ENCODE assay signal across 2 cellular contexts in the genomic region with DNA sequence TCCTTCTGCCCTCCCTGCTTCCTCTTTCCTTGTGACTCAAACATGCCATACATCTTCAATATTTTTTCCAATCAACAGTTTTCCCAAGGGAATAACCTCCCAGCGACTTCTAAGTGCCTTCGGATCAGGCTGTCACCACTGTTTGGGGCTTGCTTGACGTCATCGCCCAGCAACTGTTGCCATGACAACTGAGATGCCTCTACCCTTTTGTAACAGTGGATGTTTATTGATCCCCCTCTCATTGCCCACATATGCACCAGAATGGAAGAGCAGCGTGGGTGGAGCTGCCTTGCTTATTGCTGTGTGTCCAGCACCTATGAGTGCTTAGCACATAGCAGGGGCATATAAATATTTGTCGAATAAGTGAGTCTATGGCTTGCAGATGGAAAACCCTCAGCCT.
TF ChIP-seq lines count a peak whose summit lies in the region.

No MANE protein-coding gene starts in this region.

TF ChIP-seq in GM23338, 12 proteins besides CTCF, POLR2A, EP300 and RAD21:
- TF ChIP-seq CREB1 (CRISPR knock-in tag; IDR thresholded peaks at IDR 0.05; ENCODE audit: low read depth) (peak; percentile 29; the same call in 1 of the 2 replicates), POLR2AphosphoS5 (IDR thresholded peaks at IDR 0.05; ENCODE audit: low read depth) (no peak), NANOG (IDR thresholded peaks at IDR 0.05; ENCODE audit: borderline replicate concordance) (no peak), ZNF114 (CRISPR knock-in tag; IDR thresholded peaks at IDR 0.05) (no peak), STAT1 (IDR thresholded peaks at IDR 0.05; ENCODE audit: unreplicated experiment) (no peak)
- TF ChIP-seq, protein P1, sequence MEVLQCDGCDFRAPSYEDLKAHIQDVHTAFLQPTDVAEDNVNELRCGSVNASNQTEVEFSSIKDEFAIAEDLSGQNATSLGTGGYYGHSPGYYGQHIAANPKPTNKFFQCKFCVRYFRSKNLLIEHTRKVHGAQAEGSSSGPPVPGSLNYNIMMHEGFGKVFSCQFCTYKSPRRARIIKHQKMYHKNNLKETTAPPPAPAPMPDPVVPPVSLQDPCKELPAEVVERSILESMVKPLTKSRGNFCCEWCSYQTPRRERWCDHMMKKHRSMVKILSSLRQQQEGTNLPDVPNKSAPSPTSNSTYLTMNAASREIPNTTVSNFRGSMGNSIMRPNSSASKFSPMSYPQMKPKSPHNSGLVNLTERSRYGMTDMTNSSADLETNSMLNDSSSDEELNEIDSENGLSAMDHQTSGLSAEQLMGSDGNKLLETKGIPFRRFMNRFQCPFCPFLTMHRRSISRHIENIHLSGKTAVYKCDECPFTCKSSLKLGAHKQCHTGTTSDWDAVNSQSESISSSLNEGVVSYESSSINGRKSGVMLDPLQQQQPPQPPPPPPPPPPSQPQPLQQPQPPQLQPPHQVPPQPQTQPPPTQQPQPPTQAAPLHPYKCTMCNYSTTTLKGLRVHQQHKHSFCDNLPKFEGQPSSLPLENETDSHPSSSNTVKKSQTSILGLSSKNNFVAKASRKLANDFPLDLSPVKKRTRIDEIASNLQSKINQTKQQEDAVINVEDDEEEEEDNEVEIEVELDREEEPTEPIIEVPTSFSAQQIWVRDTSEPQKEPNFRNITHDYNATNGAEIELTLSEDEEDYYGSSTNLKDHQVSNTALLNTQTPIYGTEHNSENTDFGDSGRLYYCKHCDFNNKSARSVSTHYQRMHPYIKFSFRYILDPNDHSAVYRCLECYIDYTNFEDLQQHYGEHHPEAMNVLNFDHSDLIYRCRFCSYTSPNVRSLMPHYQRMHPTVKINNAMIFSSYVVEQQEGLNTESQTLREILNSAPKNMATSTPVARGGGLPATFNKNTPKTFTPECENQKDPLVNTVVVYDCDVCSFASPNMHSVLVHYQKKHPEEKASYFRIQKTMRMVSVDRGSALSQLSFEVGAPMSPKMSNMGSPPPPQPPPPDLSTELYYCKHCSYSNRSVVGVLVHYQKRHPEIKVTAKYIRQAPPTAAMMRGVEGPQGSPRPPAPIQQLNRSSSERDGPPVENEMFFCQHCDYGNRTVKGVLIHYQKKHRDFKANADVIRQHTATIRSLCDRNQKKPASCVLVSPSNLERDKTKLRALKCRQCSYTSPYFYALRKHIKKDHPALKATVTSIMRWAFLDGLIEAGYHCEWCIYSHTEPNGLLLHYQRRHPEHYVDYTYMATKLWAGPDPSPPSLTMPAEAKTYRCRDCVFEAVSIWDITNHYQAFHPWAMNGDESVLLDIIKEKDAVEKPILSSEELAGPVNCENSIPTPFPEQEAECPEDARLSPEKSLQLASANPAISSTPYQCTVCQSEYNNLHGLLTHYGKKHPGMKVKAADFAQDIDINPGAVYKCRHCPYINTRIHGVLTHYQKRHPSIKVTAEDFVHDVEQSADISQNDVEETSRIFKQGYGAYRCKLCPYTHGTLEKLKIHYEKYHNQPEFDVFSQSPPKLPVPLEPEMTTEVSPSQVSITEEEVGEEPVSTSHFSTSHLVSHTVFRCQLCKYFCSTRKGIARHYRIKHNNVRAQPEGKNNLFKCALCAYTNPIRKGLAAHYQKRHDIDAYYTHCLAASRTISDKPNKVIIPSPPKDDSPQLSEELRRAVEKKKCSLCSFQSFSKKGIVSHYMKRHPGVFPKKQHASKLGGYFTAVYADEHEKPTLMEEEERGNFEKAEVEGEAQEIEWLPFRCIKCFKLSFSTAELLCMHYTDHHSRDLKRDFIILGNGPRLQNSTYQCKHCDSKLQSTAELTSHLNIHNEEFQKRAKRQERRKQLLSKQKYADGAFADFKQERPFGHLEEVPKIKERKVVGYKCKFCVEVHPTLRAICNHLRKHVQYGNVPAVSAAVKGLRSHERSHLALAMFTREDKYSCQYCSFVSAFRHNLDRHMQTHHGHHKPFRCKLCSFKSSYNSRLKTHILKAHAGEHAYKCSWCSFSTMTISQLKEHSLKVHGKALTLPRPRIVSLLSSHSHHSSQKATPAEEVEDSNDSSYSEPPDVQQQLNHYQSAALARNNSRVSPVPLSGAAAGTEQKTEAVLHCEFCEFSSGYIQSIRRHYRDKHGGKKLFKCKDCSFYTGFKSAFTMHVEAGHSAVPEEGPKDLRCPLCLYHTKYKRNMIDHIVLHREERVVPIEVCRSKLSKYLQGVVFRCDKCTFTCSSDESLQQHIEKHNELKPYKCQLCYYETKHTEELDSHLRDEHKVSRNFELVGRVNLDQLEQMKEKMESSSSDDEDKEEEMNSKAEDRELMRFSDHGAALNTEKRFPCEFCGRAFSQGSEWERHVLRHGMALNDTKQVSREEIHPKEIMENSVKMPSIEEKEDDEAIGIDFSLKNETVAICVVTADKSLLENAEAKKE (CRISPR knock-in tag; IDR thresholded peaks at IDR 0.05): no peak
- TF ChIP-seq, protein P2, sequence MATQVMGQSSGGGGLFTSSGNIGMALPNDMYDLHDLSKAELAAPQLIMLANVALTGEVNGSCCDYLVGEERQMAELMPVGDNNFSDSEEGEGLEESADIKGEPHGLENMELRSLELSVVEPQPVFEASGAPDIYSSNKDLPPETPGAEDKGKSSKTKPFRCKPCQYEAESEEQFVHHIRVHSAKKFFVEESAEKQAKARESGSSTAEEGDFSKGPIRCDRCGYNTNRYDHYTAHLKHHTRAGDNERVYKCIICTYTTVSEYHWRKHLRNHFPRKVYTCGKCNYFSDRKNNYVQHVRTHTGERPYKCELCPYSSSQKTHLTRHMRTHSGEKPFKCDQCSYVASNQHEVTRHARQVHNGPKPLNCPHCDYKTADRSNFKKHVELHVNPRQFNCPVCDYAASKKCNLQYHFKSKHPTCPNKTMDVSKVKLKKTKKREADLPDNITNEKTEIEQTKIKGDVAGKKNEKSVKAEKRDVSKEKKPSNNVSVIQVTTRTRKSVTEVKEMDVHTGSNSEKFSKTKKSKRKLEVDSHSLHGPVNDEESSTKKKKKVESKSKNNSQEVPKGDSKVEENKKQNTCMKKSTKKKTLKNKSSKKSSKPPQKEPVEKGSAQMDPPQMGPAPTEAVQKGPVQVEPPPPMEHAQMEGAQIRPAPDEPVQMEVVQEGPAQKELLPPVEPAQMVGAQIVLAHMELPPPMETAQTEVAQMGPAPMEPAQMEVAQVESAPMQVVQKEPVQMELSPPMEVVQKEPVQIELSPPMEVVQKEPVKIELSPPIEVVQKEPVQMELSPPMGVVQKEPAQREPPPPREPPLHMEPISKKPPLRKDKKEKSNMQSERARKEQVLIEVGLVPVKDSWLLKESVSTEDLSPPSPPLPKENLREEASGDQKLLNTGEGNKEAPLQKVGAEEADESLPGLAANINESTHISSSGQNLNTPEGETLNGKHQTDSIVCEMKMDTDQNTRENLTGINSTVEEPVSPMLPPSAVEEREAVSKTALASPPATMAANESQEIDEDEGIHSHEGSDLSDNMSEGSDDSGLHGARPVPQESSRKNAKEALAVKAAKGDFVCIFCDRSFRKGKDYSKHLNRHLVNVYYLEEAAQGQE (IDR thresholded peaks at IDR 0.05; ENCODE audit: unreplicated experiment): no peak

TF ChIP-seq in K562, 482 proteins besides CTCF, POLR2A, EP300 and RAD21:
- TF ChIP-seq RFX1 (IDR thresholded peaks at IDR 0.05) (peak; percentile 88), CSDE1 (IDR thresholded peaks at IDR 0.05) (0 out of 4 replicates have a peak, but pooled peaks of 1 of the 2 experiments have one; percentile 27), MTA2 (IDR thresholded peaks at IDR 0.05; ENCODE audit: low read depth) (no peak), MYNN (IDR thresholded peaks at IDR 0.05) (0 out of 2 replicates have a peak, but pooled peaks have one; percentile 30), MYNN (CRISPR knock-in tag; IDR thresholded peaks at IDR 0.05) (no peak)
